In the genomic region with DNA sequence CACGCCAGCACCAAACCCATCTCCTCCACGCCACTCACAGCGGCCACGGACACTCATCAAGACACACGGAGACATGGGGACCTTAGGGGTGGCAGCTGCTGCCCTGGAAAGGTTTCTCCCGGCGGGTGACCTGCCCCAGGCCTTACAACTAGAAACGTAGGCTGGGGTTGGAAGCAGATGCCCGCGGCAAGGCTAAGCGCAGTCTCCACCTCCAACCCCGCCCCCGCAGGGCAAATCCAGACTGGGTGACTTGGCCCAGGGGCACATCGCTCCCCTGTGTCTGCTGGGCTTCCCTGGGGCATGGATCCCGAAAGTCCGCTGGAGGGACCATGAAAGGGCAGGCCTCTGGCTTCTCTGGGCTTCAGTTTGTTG, we compare ENCODE assay signal across 9 cellular contexts. TPM values are rescaled to one million over a fixed set of nuclear protein-coding genes. Genes with fewer than 3 reads are reported as not detected.
DNase-seq lines count a peak whose midpoint lies in the region; ATAC-seq, FAIRE-seq and TF ChIP-seq lines count a peak whose summit lies in the region.
"Had no signal": no experiment of that assay in that cellular context is flagged by ENCODE, and none has a peak within 500 bp of the region (broad histone marks: within the 10 kb centered on the region; RNA-seq: fewer than 3 reads in every experiment).

No MANE protein-coding gene starts in this region.

- DNase-seq in activated T-cell treated with anti-CD3 and anti-CD28 coated beads, Interleukin-2, amount 50 U/mL, for 4 hours: no peak
- DNase-seq in activated T-cell treated with anti-CD3 and anti-CD28 coated beads for 4 hours (no peak), mammary epithelial cell (no peak), HepG2 (ENCODE audit: low spot score) (no peak), kidney (no peak), C1 segment of cervical spinal cord (lab: John Stamatoyannopoulos, UW) (no peak)
- no peak for DNase-seq in stimulated activated naive CD8-positive, alpha-beta T cell treated with anti-CD3 and anti-CD28 coated beads, Interleukin-15, amount 100 ng/mL, for 72 hours

- dilution Hi-C loops in mammary epithelial cell (cut with HindIII; ENCODE audit: low sequenced_read_pairs): loop anchor here (5.0 kb wide), 1 partner anchor 65 kb away; no protein-coding TSS in a partner anchor

- TF ChIP-seq RAD21 in HepG2 (CRISPR knock-in tag; IDR thresholded peaks at IDR 0.05): no peak

- H3K4me3 Mint-ChIP-seq in activated T-cell treated with anti-CD3 and anti-CD28 coated beads, Interleukin-2, amount 50 U/mL, for 4 hours: peak overlapping the region; percentile 42
- peak overlapping the region; percentile 39 to 75 for H3K4me3 Mint-ChIP-seq in stimulated activated naive CD8-positive, alpha-beta T cell treated with anti-CD3 and anti-CD28 coated beads, Interleukin-15, amount 100 ng/mL, for 72 hours
- H3K4me3 Mint-ChIP-seq: T-helper 2 cell treated with Interferon-gamma antibody and Interleukin-4, amounts not matched to agents 5 μg/mL and 100 μg/mL, for 36 hours had no signal

- H3K27me3 Mint-ChIP-seq in activated T-cell treated with anti-CD3 and anti-CD28 coated beads, Interleukin-2, amount 50 U/mL, for 4 hours (ENCODE audit: low read depth): peaks cover 49% of the 10 kb centered on the region
- H3K27me3 Mint-ChIP-seq in stimulated activated naive CD8-positive, alpha-beta T cell treated with anti-CD3 and anti-CD28 coated beads, Interleukin-15, amount 100 ng/mL, for 72 hours: peaks cover 79% of the 10 kb centered on the region

- H3K27ac Mint-ChIP-seq in stimulated activated naive CD8-positive, alpha-beta T cell treated with anti-CD3 and anti-CD28 coated beads, Interleukin-15, amount 100 ng/mL, for 72 hours: no peak overlapping the region
- H3K27ac Mint-ChIP-seq: T-helper 2 cell treated with Interferon-gamma antibody and Interleukin-4, amounts not matched to agents 5 μg/mL and 100 μg/mL, for 36 hours had no signal

- no TSS peak for BruUV-seq in mammary epithelial cell (replicated peaks; lab: Mats Ljungman, UMichigan)
- no TSS peak for BruUV-seq in HepG2 (replicated peaks; lab: Mats Ljungman, UMichigan)

- TF ChIP-seq CTCF in mammary epithelial cell (conservative IDR thresholded peaks at IDR 0.05 in 1 of 2, IDR thresholded peaks at IDR 0.05 in 1 of 2; ENCODE audit: extremely low read depth in 1 of 2, insufficient read depth in 1 of 2, low read depth in 1 of 2, low read length in 2 of 2) (no peak), HepG2 (CRISPR knock-in tag; IDR thresholded peaks at IDR 0.05) (no peak), kidney (IDR thresholded peaks at IDR 0.05; ENCODE audit: borderline replicate concordance, extremely low read depth, insufficient read depth) (no peak)

- no peaks in the 10 kb centered on the region for H3K9me3 Mint-ChIP-seq in activated T-cell treated with anti-CD3 and anti-CD28 coated beads, Interleukin-2, amount 50 U/mL, for 4 hours
- no peaks in the 10 kb centered on the region for H3K9me3 Mint-ChIP-seq in stimulated activated naive CD8-positive, alpha-beta T cell treated with anti-CD3 and anti-CD28 coated beads, Interleukin-15, amount 100 ng/mL, for 72 hours
- H3K9me3 Mint-ChIP-seq: T-helper 2 cell treated with Interferon-gamma antibody and Interleukin-4, amounts not matched to agents 5 μg/mL and 100 μg/mL, for 36 hours had no signal

- no peak for FAIRE-seq in HepG2 (lab: Jason Lieb, UNC)
- FAIRE-seq in kidney (lab: Jason Lieb, UNC): no peak

- peaks cover 6% of the 10 kb centered on the region for H3K9me3 ChIP-seq in mammary epithelial cell (replicated peaks; ENCODE audit: insufficient read depth, low read length)
- H3K9me3 ChIP-seq in HepG2 (ENCODE audit: low read length): no peaks in the 10 kb centered on the region
- no peaks in the 10 kb centered on the region for H3K9me3 ChIP-seq in kidney (ENCODE audit: control insufficient read depth in 1 of 2, low read length in 2 of 2)

- in situ Hi-C loops in mammary epithelial cell (cut with MboI; ENCODE audit: low sequenced_read_pairs in 2 of 2) (no loop called here), HepG2 (cut with HindIII; ENCODE audit: extremely low pct_ligation_motif_present, low pct_unique_long_range_greater_than_20kb) (no loop called here)

- H3K4me2 ChIP-seq in mammary epithelial cell (ENCODE audit: insufficient read depth, low read depth, low read length) (peak overlapping the region; percentile 68), HepG2 (ENCODE audit: low read depth, low read length) (peak overlapping the region; percentile 71)

- TF ChIP-seq EP300 in HepG2 (IDR thresholded peaks at IDR 0.05; ENCODE audit: low read depth in 2 of 2, low read length in 2 of 2) (no peak), HepG2 (CRISPR knock-in tag; IDR thresholded peaks at IDR 0.05; ENCODE audit: borderline replicate concordance) (no peak)

- intact Hi-C loops in mammary epithelial cell (cut with micrococcal nuclease) (no loop called here), HepG2 (cut with micrococcal nuclease; ENCODE audit: unreplicated experiment) (loop anchor here (2.0 kb wide), 1 partner anchor 18 kb away; no protein-coding TSS in a partner anchor), kidney (cut with DNase I) (no loop called here)

- no peaks in the 10 kb centered on the region for H4K20me1 ChIP-seq in mammary epithelial cell (ENCODE audit: insufficient read depth, low read length)
- H4K20me1 ChIP-seq in HepG2 (ENCODE audit: insufficient read depth, low read length): no peaks in the 10 kb centered on the region

- H2AFZ ChIP-seq in mammary epithelial cell (ENCODE audit: low read depth, low read length) (peak overlapping the region; percentile 84), HepG2 (ENCODE audit: low read length) (no peak overlapping the region)

- H3K4me1 Mint-ChIP-seq in activated T-cell treated with anti-CD3 and anti-CD28 coated beads, Interleukin-2, amount 50 U/mL, for 4 hours (ENCODE audit: low read depth): no peaks in the 10 kb centered on the region
- peaks cover 24% of the 10 kb centered on the region for H3K4me1 Mint-ChIP-seq in stimulated activated naive CD8-positive, alpha-beta T cell treated with anti-CD3 and anti-CD28 coated beads, Interleukin-15, amount 100 ng/mL, for 72 hours

- H3K36me3 Mint-ChIP-seq in activated T-cell treated with anti-CD3 and anti-CD28 coated beads, Interleukin-2, amount 50 U/mL, for 4 hours (ENCODE audit: insufficient read depth): no peaks in the 10 kb centered on the region

- H3K27me3 ChIP-seq in mammary epithelial cell (ENCODE audit: insufficient read depth, low read length) (peaks cover 2% of the 10 kb centered on the region), HepG2 (ENCODE audit: control insufficient read depth in 1 of 2, insufficient read depth in 2 of 2, low read length in 2 of 2) (peaks cover 10 to 51% of the 10 kb centered on the region in 2 experiments; a peak in 4 of 5 replicates)

- H3K4me1 ChIP-seq in mammary epithelial cell (ENCODE audit: insufficient read depth, low read length) (peaks cover 16% of the 10 kb centered on the region), HepG2 (ENCODE audit: insufficient read depth, low read length) (peaks cover 48% of the 10 kb centered on the region), kidney (ENCODE audit: control insufficient read depth in 1 of 2, insufficient read depth in 1 of 2, low read depth in 1 of 2, low read length in 2 of 2) (peaks cover 0 to 10% of the 10 kb centered on the region in 2 donors)

- H3K9ac ChIP-seq in mammary epithelial cell (ENCODE audit: insufficient read depth, low read length) (no peak overlapping the region), HepG2 (ENCODE audit: insufficient read depth, low read depth, low read length) (0 out of 2 replicates have a peak overlapping the region, but pooled peaks have one; percentile 12), kidney (ENCODE audit: low read length in 2 of 2) (no peak overlapping the region)

- CTCF ChIA-PET in mammary epithelial cell (lab: Charles Lee; ENCODE audit: low non-redundant PET) (no interaction called here), HepG2 (lab: Yijun Ruan, JAX; ENCODE audit: low intra/inter-chr PET ratio, low total read pairs) (interaction anchor here (1.0 kb wide), 1 partner anchor 18 kb away, joined by 3 read pairs; no protein-coding TSS in a partner anchor)

- H3K79me2 ChIP-seq in mammary epithelial cell (ENCODE audit: insufficient read depth, low read length) (no peaks in the 10 kb centered on the region), HepG2 (ENCODE audit: insufficient read depth, low read length) (no peaks in the 10 kb centered on the region)

- peak overlapping the region in 1 of 3 experiments; percentile 23 for H3K4me3 ChIP-seq in mammary epithelial cell (replicated peaks in 1 of 3; ENCODE audit: insufficient read depth in 1 of 3, low read depth in 2 of 3, low read length in 3 of 3)
- H3K4me3 ChIP-seq in HepG2 (replicated peaks in 1 of 3; ENCODE audit: insufficient read depth in 1 of 3, low read depth in 2 of 3, low read length in 3 of 3): peak overlapping the region; percentile 6 to 69 (median 47); a peak in 4 of 6 replicates
- peak overlapping the region in 1 of 2 donors; percentile 39 for H3K4me3 ChIP-seq in kidney (ENCODE audit: low read length in 2 of 2)

- POLR2A ChIA-PET in HepG2 (lab: Yijun Ruan, JAX): interaction anchor here (1.2 kb wide), 1 partner anchor 13 kb away, joined by 3 read pairs; no protein-coding TSS in a partner anchor

- H3K36me3 ChIP-seq in mammary epithelial cell (ENCODE audit: insufficient read depth, low read length) (no peaks in the 10 kb centered on the region), HepG2 (replicated peaks in 1 of 2; ENCODE audit: control insufficient read depth in 1 of 2, insufficient read depth in 2 of 2, low read length in 2 of 2) (no peaks in the 10 kb centered on the region), kidney (ENCODE audit: control insufficient read depth in 1 of 2, insufficient read depth in 2 of 2, low read length in 2 of 2) (no peaks in the 10 kb centered on the region)

- no peak for TF ChIP-seq POLR2A in HepG2 (IDR thresholded peaks at IDR 0.05; ENCODE audit: insufficient read depth in 1 of 2, low read depth in 2 of 2, low read length in 2 of 2)

- H3K27ac ChIP-seq in mammary epithelial cell (ENCODE audit: insufficient read depth, low read depth, low read length) (no peak overlapping the region), HepG2 (ENCODE audit: extremely low read length, insufficient read depth, low read length) (no peak overlapping the region), kidney (ENCODE audit: low read depth in 2 of 2, low read length in 2 of 2) (no peak overlapping the region)

- WGBS in mammary epithelial cell (ENCODE audit: low coverage, missing lambda C conversion rate): 46% methylated on average over 15 of the region's 16 CpGs
- WGBS in HepG2 (ENCODE audit: low lambda C conversion rate): 50% methylated on average over 2 of the region's 16 CpGs

- no peak for ATAC-seq in activated T-cell treated with anti-CD3 and anti-CD28 coated beads, Interleukin-2, amount 50 U/mL, for 4 hours
- peak; percentile 21 for ATAC-seq in HepG2
- peak; percentile 7 for ATAC-seq in stimulated activated naive CD8-positive, alpha-beta T cell treated with anti-CD3 and anti-CD28 coated beads, Interleukin-15, amount 100 ng/mL, for 72 hours
- ATAC-seq in GM18502 (IDR thresholded peaks at IDR 0.05; ENCODE audit: poor library complexity, unreplicated experiment): no peak

RNA-seq across cellular contexts. Expression of gene ASS1, which starts 12.0 kb away (rescaled TPM):
- total RNA-seq in activated T-cell treated with anti-CD3 and anti-CD28 coated beads, Interleukin-2, amount 50 U/mL, for 4 hours: 1 to 10 TPM; 1.4 to 2.6 (median 2.6) TPM
- total RNA-seq in mammary epithelial cell (100 to 1,000 TPM in 1 of 2 donors, 10 to 100 TPM in 1; 58.7 to 683 TPM), HepG2 (2016; rRNA removed; fragmentation: Illumina TruSeq; extraction: Trizol) (77.6 and 89.0 TPM in 2 replicates), kidney (124 TPM)
- polyA plus RNA-seq in mammary epithelial cell (113 TPM), HepG2 (2011; rRNA removed) (108 and 122 TPM in 2 replicates), kidney (ENCODE audit: insufficient read depth, low read depth, low replicate concordance) (1,185 TPM)
- polyA minus RNA-seq in mammary epithelial cell: 55.6 TPM
- 56.7 and 64.0 TPM in 2 replicates for total RNA-seq in HepG2 (2016; cell fraction: cytosol; rRNA removed; fragmentation: Illumina TruSeq; extraction: Trizol; ENCODE audit: low read depth)
- total RNA-seq in HepG2 (2016; cell fraction: insoluble cytoplasmic fraction; rRNA removed; fragmentation: Illumina TruSeq; extraction: Trizol): 77.7 and 96.7 TPM in 2 replicates
- total RNA-seq in HepG2 (2016; cell fraction: membrane; rRNA removed; fragmentation: Illumina TruSeq; extraction: Trizol): 80.8 and 82.9 TPM in 2 replicates
- 36.6 and 39.7 TPM in 2 replicates for total RNA-seq in HepG2 (2016; cell fraction: nucleus; rRNA removed; fragmentation: Illumina TruSeq; extraction: Trizol)
- 120 and 164 TPM in 2 replicates for polyA plus RNA-seq in HepG2 (2011; cell fraction: cytosol; rRNA removed)
- polyA plus RNA-seq in HepG2 (2011; cell fraction: nucleus; rRNA removed): 48.7 and 65.0 TPM in 2 replicates
- polyA plus RNA-seq in HepG2 (2012): 38.4 and 74.9 TPM in 2 replicates
- 90.2 and 91.5 TPM in 2 replicates for polyA plus RNA-seq in HepG2 (2016; cell fraction: cytosol; fragmentation: Illumina TruSeq; extraction: Trizol; ENCODE audit: low read depth)
- 134 and 144 TPM in 2 replicates for polyA plus RNA-seq in HepG2 (2016; cell fraction: insoluble cytoplasmic fraction; fragmentation: Illumina TruSeq; extraction: Trizol; ENCODE audit: low read depth)
- polyA plus RNA-seq in HepG2 (2016; cell fraction: membrane; fragmentation: Illumina TruSeq; extraction: Trizol; ENCODE audit: low read depth): 100 and 111 TPM in 2 replicates
- polyA plus RNA-seq in HepG2 (2016; cell fraction: nucleus; fragmentation: Illumina TruSeq; extraction: Trizol; ENCODE audit: insufficient read depth, low read depth): 76.1 and 84.6 TPM in 2 replicates
- polyA minus RNA-seq in HepG2 (2011; rRNA and poly(A)+ RNA removed; ENCODE audit: low replicate concordance): 90.2 and 1,449 TPM in 2 replicates
- polyA minus RNA-seq in HepG2 (2011; cell fraction: cytosol; rRNA and poly(A)+ RNA removed): 49.5 and 53.8 TPM in 2 replicates
- 17.1 and 17.7 TPM in 2 replicates for polyA minus RNA-seq in HepG2 (2011; cell fraction: nucleus; rRNA and poly(A)+ RNA removed)

Comparison
In these comparisons a context has a peak if more than half of its experiments do, and no peak if none do; other contexts are left out.
1. ATAC-seq: peak in HepG2 (single experiment) and stimulated activated naive CD8-positive, alpha-beta T cell treated with anti-CD3 and anti-CD28 coated beads, Interleukin-15, amount 100 ng/mL, for 72 hours (single experiment); none in activated T-cell treated with anti-CD3 and anti-CD28 coated beads, Interleukin-2, amount 50 U/mL, for 4 hours (0 of 2) and GM18502 (single experiment).
2. RNA of gene ASS1, which starts 12.0 kb away (total RNA-seq): 58.7 to 683 TPM in mammary epithelial cell, 124 TPM in kidney (single experiment) and 36.6 to 96.7 TPM in HepG2; 1.4 to 2.6 TPM in activated T-cell treated with anti-CD3 and anti-CD28 coated beads, Interleukin-2, amount 50 U/mL, for 4 hours; every median in the first group is over 10 times any median in the second.